ENCODE assay signal across 19 cellular contexts in genomic region chr16:86287641-86288201, GRCh38.
A peak's percentile ranks its signal among the peaks of the same experiment; 100 is the strongest.
DNase-seq lines count a peak whose midpoint lies in the region; ATAC-seq and TF ChIP-seq lines count a peak whose summit lies in the region.
"Had no signal": no experiment of that assay in that cellular context is flagged by ENCODE, and none has a peak within 500 bp of the region (broad histone marks: within the 10 kb centered on the region; RNA-seq: fewer than 3 reads in every experiment).

No MANE protein-coding gene starts in this region.

- no peak overlapping the region for H2BK5ac ChIP-seq in IMR-90 (ENCODE audit: low read depth, low read length, poor library complexity, severe bottlenecking)

- no peaks in the 10 kb centered on the region for H3K9me2 ChIP-seq in hepatocyte (replicated peaks; ENCODE audit: insufficient read depth)

- peaks cover 27% of the 10 kb centered on the region for H3K4me1 Mint-ChIP-seq in nephron progenitor cell
- no peaks in the 10 kb centered on the region for H3K4me1 Mint-ChIP-seq in activated naive CD8-positive, alpha-beta T cell treated with anti-CD3 and anti-CD28 coated beads for 36 hours
- H3K4me1 Mint-ChIP-seq: CD4-positive, alpha-beta memory T cell had no signal

- peak overlapping the region; percentile 67 for H3K4ac ChIP-seq in IMR-90 (ENCODE audit: low read depth, low read length)

- H3K27ac ChIP-seq in IMR-90 (ENCODE audit: insufficient read depth, low read length) (no peak overlapping the region), hepatocyte (no peak overlapping the region)

- no peak overlapping the region for H3K56ac ChIP-seq in IMR-90 (ENCODE audit: extremely low read depth, insufficient read depth, low read length)

- peak overlapping the region; percentile 80; the same call in 1 of the 3 replicates for H2BK15ac ChIP-seq in IMR-90 (ENCODE audit: low read depth, low read length)

- intact Hi-C loops in IMR-90 (cut with micrococcal nuclease) = no loop called here

- no peak overlapping the region for H3K9ac ChIP-seq in IMR-90 (ENCODE audit: low read depth, low read length)

- H3K36me3 Mint-ChIP-seq in nephron progenitor cell (ENCODE audit: low read depth) = no peaks in the 10 kb centered on the region
- H3K36me3 Mint-ChIP-seq in activated naive CD8-positive, alpha-beta T cell treated with anti-CD3 and anti-CD28 coated beads for 36 hours = no peaks in the 10 kb centered on the region
- H3K36me3 Mint-ChIP-seq: CD4-positive, alpha-beta memory T cell had no signal

- peak overlapping the region; percentile 57 for H3K4me3 Mint-ChIP-seq in nephron progenitor cell
- no peak overlapping the region for H3K4me3 Mint-ChIP-seq in activated naive CD8-positive, alpha-beta T cell treated with anti-CD3 and anti-CD28 coated beads for 36 hours
- H3K4me3 Mint-ChIP-seq: CD4-positive, alpha-beta memory T cell had no signal

- CTCF ChIA-PET in IMR-90 (lab: Yijun Ruan, JAX) = no interaction called here

- peak overlapping the region; percentile 10; the same call in 1 of the 2 replicates for H2BK20ac ChIP-seq in IMR-90 (ENCODE audit: low read depth, low read length)

- H3K27me3 Mint-ChIP-seq in nephron progenitor cell (ENCODE audit: low read depth, poor library complexity) = peaks cover 100% of the 10 kb centered on the region
- H3K27me3 Mint-ChIP-seq in activated naive CD8-positive, alpha-beta T cell treated with anti-CD3 and anti-CD28 coated beads for 36 hours = peaks cover 92% of the 10 kb centered on the region

- peaks cover 7% of the 10 kb centered on the region; the same call in 1 of the 2 replicates for H3K9me1 ChIP-seq in IMR-90 (ENCODE audit: insufficient read depth, low read length)

- no peak overlapping the region for H3K4me3 ChIP-seq in IMR-90 (ENCODE audit: insufficient read depth, low read depth, low read length)
- H3K4me3 ChIP-seq in hepatocyte = no peak overlapping the region

- H3K4me2 ChIP-seq in IMR-90 (ENCODE audit: low read depth, low read length) = no peak overlapping the region
- H3K4me2 ChIP-seq in hepatocyte = peak overlapping the region; percentile 82

- in situ Hi-C loops in IMR-90 (cut with MboI; ENCODE audit: low sequenced_read_pairs) = no loop called here

- H3K79me1 ChIP-seq in IMR-90 (ENCODE audit: low read depth in 1 of 2, low read length in 2 of 2) = peaks cover 0 to 5% of the 10 kb centered on the region in 2 experiments; a peak in 1 of 4 replicates

- H4K5ac ChIP-seq in IMR-90 (ENCODE audit: low read depth, low read length) = no peak overlapping the region

- POLR2A ChIA-PET in IMR-90 (lab: Charles Lee; ENCODE audit: unreplicated experiment) = no interaction called here

- H2AK9ac ChIP-seq in IMR-90 (replicated peaks; ENCODE audit: low read depth, low read length, poor library complexity) = no peak overlapping the region

- H4K91ac ChIP-seq in IMR-90 (ENCODE audit: insufficient read depth, low read depth, low read length) = peak overlapping the region; percentile 50

- 79% methylated on average over 4 of the region's 8 CpGs; no CpG with 5 or more reads in 1 of the 2 experiments for WGBS in IMR-90 (ENCODE audit: extremely low coverage in 2 of 2, insufficient read length in 1 of 2), 2 experiments
- 21% methylated on average over 8 of the region's 8 CpGs for WGBS in hepatocyte (ENCODE audit: low lambda C conversion rate, missing lambda C conversion rate)

- BruUV-seq in IMR-90 (replicated peaks; lab: Mats Ljungman, UMichigan) = no TSS peak

- no peak overlapping the region for H3K27ac Mint-ChIP-seq in nephron progenitor cell
- no peak overlapping the region for H3K27ac Mint-ChIP-seq in activated naive CD8-positive, alpha-beta T cell treated with anti-CD3 and anti-CD28 coated beads for 36 hours
- H3K27ac Mint-ChIP-seq: CD4-positive, alpha-beta memory T cell had no signal

- ATAC-seq in IMR-90 (ENCODE audit: low read depth) = no peak
- ATAC-seq: Panc1, Right ventricle myocardium inferior had no signal

- no peaks in the 10 kb centered on the region for H3K9me3 Mint-ChIP-seq in nephron progenitor cell
- no peaks in the 10 kb centered on the region for H3K9me3 Mint-ChIP-seq in activated naive CD8-positive, alpha-beta T cell treated with anti-CD3 and anti-CD28 coated beads for 36 hours

- peak overlapping the region; percentile 60; the same call in 1 of the 2 replicates for H2AK5ac ChIP-seq in IMR-90 (ENCODE audit: low read depth, low read length)

- no peak overlapping the region for H2AFZ ChIP-seq in IMR-90 (replicated peaks; ENCODE audit: low read length, poor library complexity)
- H2AFZ ChIP-seq in hepatocyte = no peak overlapping the region

- H3K14ac ChIP-seq in IMR-90 (replicated peaks; ENCODE audit: low read depth, low read length) = no peak overlapping the region

- H2BK120ac ChIP-seq in IMR-90 (ENCODE audit: low read depth, low read length) = peak overlapping the region; percentile 50

- TF ChIP-seq POLR2A in IMR-90 (IDR thresholded peaks at IDR 0.05; ENCODE audit: low read depth, low read length) = no peak

- H3K4me1 ChIP-seq in IMR-90 (ENCODE audit: control insufficient read depth, insufficient read depth, low read length) (peaks cover 8% of the 10 kb centered on the region; the same call in 1 of the 2 replicates), hepatocyte (ENCODE audit: insufficient read depth) (peaks cover 15% of the 10 kb centered on the region)
- H3K4me1 ChIP-seq: BE2C had no signal

- H3K27me3 ChIP-seq in IMR-90 (ENCODE audit: control insufficient read depth, insufficient read depth, low read length) (peaks cover 6% of the 10 kb centered on the region), hepatocyte (peaks cover 89% of the 10 kb centered on the region)

- TF ChIP-seq CTCF in IMR-90 (conservative IDR thresholded peaks at IDR 0.05; ENCODE audit: low read depth, low read length) (no peak), hepatocyte (IDR thresholded peaks at IDR 0.05; ENCODE audit: poor library complexity) (no peak), nephron progenitor cell (IDR thresholded peaks at IDR 0.05) (no peak)

- no peaks in the 10 kb centered on the region for H3K79me2 ChIP-seq in hepatocyte

- no peaks in the 10 kb centered on the region for H3K9me3 ChIP-seq in IMR-90 (ENCODE audit: control insufficient read depth, insufficient read depth, low read length)
- no peaks in the 10 kb centered on the region for H3K9me3 ChIP-seq in hepatocyte (ENCODE audit: low read depth)
- H3K9me3 ChIP-seq: BE2C had no signal

- no peak overlapping the region for H3K18ac ChIP-seq in IMR-90 (ENCODE audit: low read depth, low read length)

- dilution Hi-C loops in IMR-90 (cut with HindIII; ENCODE audit: low sequenced_read_pairs, unreplicated experiment) = no loop called here

- no peaks in the 10 kb centered on the region for H4K20me1 ChIP-seq in IMR-90 (ENCODE audit: insufficient read depth, low read length)
- no peaks in the 10 kb centered on the region for H4K20me1 ChIP-seq in hepatocyte (ENCODE audit: insufficient read depth, poor library complexity, severe bottlenecking)

- H3K36me3 ChIP-seq in IMR-90 (ENCODE audit: control insufficient read depth, insufficient read depth, low read length) (no peaks in the 10 kb centered on the region), hepatocyte (replicated peaks; ENCODE audit: insufficient read depth, low read depth) (no peaks in the 10 kb centered on the region)
- H3K36me3 ChIP-seq: BE2C had no signal

- DNase-seq in IMR-90 (no peak), hepatocyte (ENCODE audit: low spot score) (no peak), nephron progenitor cell (no peak), ureter (ENCODE audit: low spot score) (peak; percentile 20), foreskin melanocyte (no peak), ecto neural progenitor cell (ENCODE audit: low spot score) (no peak)
- DNase-seq in activated naive CD8-positive, alpha-beta T cell treated with anti-CD3 and anti-CD28 coated beads for 36 hours = no peak
- DNase-seq: BE2C; CD4-positive, alpha-beta memory T cell; DMS79 treated with DMSO at 0.1 percent for 48 hours; GF-D8; GOT3; Karpas-422; NCI-H1105 treated with DMSO at 0.1 percent for 48 hours; NCI-H187 treated with DMSO at 0.1 percent for 48 hours; NCI-H446 treated with DMSO at 0.1 percent for 48 hours; NCI-H82 had no signal

- H3K23ac ChIP-seq in IMR-90 (ENCODE audit: low read depth, low read length) = no peak overlapping the region

- peak overlapping the region in 1 of 2 experiments; percentile 3; a peak in 1 of 4 replicates for H4K8ac ChIP-seq in IMR-90 (ENCODE audit: low read depth in 2 of 2, low read length in 2 of 2)

- no peak for TF ChIP-seq RAD21 in IMR-90 (IDR thresholded peaks at IDR 0.05; ENCODE audit: low read length)

TF ChIP-seq in IMR-90, 13 proteins besides CTCF, POLR2A, EP300 and RAD21 (continues in another document):
- TF ChIP-seq MAZ (IDR thresholded peaks at IDR 0.05; ENCODE audit: borderline replicate concordance, low read depth, low read length) (no peak), CHD1 (IDR thresholded peaks at IDR 0.05; ENCODE audit: low read depth, low read length) (no peak), MAFK (IDR thresholded peaks at IDR 0.05; ENCODE audit: low read depth, low read length) (no peak), NFE2L2 (IDR thresholded peaks at IDR 0.05; ENCODE audit: low read depth, low read length) (no peak), RFX5 (IDR thresholded peaks at IDR 0.05; ENCODE audit: low read depth, low read length) (no peak), CEBPB (IDR thresholded peaks at IDR 0.05; ENCODE audit: low read depth, low read length) (no peak), BHLHE40 (IDR thresholded peaks at IDR 0.05; ENCODE audit: low read depth, low read length) (no peak), RCOR1 (IDR thresholded peaks at IDR 0.05; ENCODE audit: insufficient replicate concordance, low read length) (no peak), ELK1 (IDR thresholded peaks at IDR 0.05; ENCODE audit: borderline replicate concordance, low read depth, low read length) (no peak), FOS (IDR thresholded peaks at IDR 0.05; ENCODE audit: low read depth, low read length) (no peak), MXI1 (IDR thresholded peaks at IDR 0.05; ENCODE audit: borderline replicate concordance, low read depth, low read length) (no peak), SMC3 (IDR thresholded peaks at IDR 0.05; ENCODE audit: low read depth, low read length) (no peak)
